Comparison of ENCODE assay signal across 36 cellular contexts in the genomic region with DNA sequence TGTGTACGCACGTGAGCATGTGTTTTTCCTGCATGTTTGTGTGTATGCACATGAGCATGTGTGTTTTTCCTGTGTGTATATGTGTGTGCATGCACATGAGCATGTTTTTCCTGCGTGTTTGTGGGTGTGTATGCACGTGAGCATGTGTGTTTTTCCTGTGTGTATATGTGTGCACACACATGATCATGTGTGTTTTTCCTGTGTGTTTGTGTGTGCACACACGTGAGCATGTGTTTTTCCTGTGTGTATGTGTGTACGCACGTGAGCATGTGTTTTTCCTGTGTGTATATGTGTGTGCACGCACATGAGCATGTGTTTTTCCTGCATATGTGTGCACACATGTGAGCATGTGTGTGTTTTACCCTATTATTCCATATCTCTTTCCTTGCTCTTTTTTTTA.
"Had no signal": no experiment of that assay in that cellular context is flagged by ENCODE, and none has a peak within 500 bp of the region (broad histone marks: within the 10 kb centered on the region; RNA-seq: fewer than 3 reads in every experiment).

No MANE protein-coding gene starts in this region.

- ATAC-seq: activated CD4-positive, CD25-positive, alpha-beta regulatory T cell treated with anti-CD3 and anti-CD28 coated beads, Interleukin-2, amount 50 U/mL, for 24 hours; effector memory CD8-positive, alpha-beta T cell; esophagus mucosa; heart left ventricle; left colon; natural killer cell; stimulated activated effector memory CD8-positive, alpha-beta T cell treated with anti-CD3 and anti-CD28 coated beads, Interleukin-12 subunit alpha, Interleukin-12 subunit beta, amount 100 ng/mL, for 72 hours had no signal

- H3K27ac Mint-ChIP-seq: activated naive CD4-positive, alpha-beta T cell treated with anti-CD3 and anti-CD28 coated beads for 36 hours; activated naive CD8-positive, alpha-beta T cell treated with anti-CD3 and anti-CD28 coated beads for 36 hours; activated T-helper 1 cell treated with anti-CD3 and anti-CD28 coated beads, Interleukin-12 subunit alpha, Interleukin-12 subunit beta, Interleukin-2, Interleukin-4 antibody, amounts not matched to agents 30 ng/mL and 10 ng/mL and 1 ng/mL, durations not matched to agents 14 hours and 24 hours and 36 hours; effector memory CD8-positive, alpha-beta T cell; progenitor cell of endocrine pancreas; stimulated activated effector memory CD8-positive, alpha-beta T cell treated with anti-CD3 and anti-CD28 coated beads, Interleukin-12 subunit alpha, Interleukin-12 subunit beta, amount 100 ng/mL, for 72 hours; stimulated activated naive CD8-positive, alpha-beta T cell treated with anti-CD3 and anti-CD28 coated beads, Interleukin-15, Interleukin-2, amounts not matched to agents 100 ng/mL and 50 ng/mL, for 24 hours; T-helper 1 cell treated with Interleukin-12 subunit alpha and Interleukin-12 subunit beta and Interleukin-4 antibody, amounts not matched to agents 30 μg/mL and 1 μg/mL, for 36 hours had no signal

- DNase-seq: activated CD4-positive, alpha-beta T cell treated with anti-CD3 and anti-CD28 coated beads for 48 hours; activated CD4-positive, alpha-beta T cell treated with anti-CD3 and anti-CD28 coated beads, Interleukin-2, amount 50 U/mL, for 48 hours; activated CD8-positive, alpha-beta memory T cell treated with anti-CD3 and anti-CD28 coated beads, Interleukin-2, amount 50 U/mL, for 4 hours; activated effector memory CD4-positive, alpha-beta T cell treated with anti-CD3 and anti-CD28 coated beads, Interleukin-2, amount 50 U/mL, for 16 hours; activated naive CD4-positive, alpha-beta T cell treated with anti-CD3 and anti-CD28 coated beads for 36 hours; activated naive CD8-positive, alpha-beta T cell treated with anti-CD3 and anti-CD28 coated beads for 36 hours; activated T-cell treated with anti-CD3 and anti-CD28 coated beads, Interleukin-2, amount 50 U/mL, for 1 hour; adrenal gland; dorsolateral prefrontal cortex; effector memory CD8-positive, alpha-beta T cell; foreskin fibroblast; heart left ventricle; hypothalamus; immature natural killer cell; kidney; left colon; natural killer cell; retina; sigmoid colon; small intestine; stimulated activated CD4-positive, alpha-beta T cell treated with anti-CD3 and anti-CD28 coated beads, Interleukin-4, amount 100 ng/mL, for 24 hours; substantia nigra; T-helper 9 cell; upper lobe of left lung had no signal

- H3K9me3 ChIP-seq: adrenal gland, ascending aorta, heart left ventricle, sigmoid colon, upper lobe of left lung, vagina had no signal

- H3K4me3 Mint-ChIP-seq: activated naive CD4-positive, alpha-beta T cell treated with anti-CD3 and anti-CD28 coated beads for 36 hours; activated naive CD8-positive, alpha-beta T cell treated with anti-CD3 and anti-CD28 coated beads for 36 hours; activated T-helper 1 cell treated with anti-CD3 and anti-CD28 coated beads, Interleukin-12 subunit alpha, Interleukin-12 subunit beta, Interleukin-2, Interleukin-4 antibody, amounts not matched to agents 30 ng/mL and 10 ng/mL and 1 ng/mL, durations not matched to agents 14 hours and 24 hours and 36 hours; brain; effector memory CD8-positive, alpha-beta T cell; immature natural killer cell; natural killer cell; stimulated activated effector memory CD8-positive, alpha-beta T cell treated with anti-CD3 and anti-CD28 coated beads, Interleukin-12 subunit alpha, Interleukin-12 subunit beta, amount 100 ng/mL, for 72 hours; stimulated activated naive CD8-positive, alpha-beta T cell treated with anti-CD3 and anti-CD28 coated beads, Interleukin-15, Interleukin-2, amounts not matched to agents 100 ng/mL and 50 ng/mL, for 24 hours; T-helper 1 cell treated with Interleukin-12 subunit alpha and Interleukin-12 subunit beta and Interleukin-4 antibody, amounts not matched to agents 30 μg/mL and 1 μg/mL, for 36 hours had no signal

- H3K27me3 Mint-ChIP-seq: activated naive CD8-positive, alpha-beta T cell treated with anti-CD3 and anti-CD28 coated beads for 36 hours; brain; progenitor cell of endocrine pancreas; stimulated activated naive CD8-positive, alpha-beta T cell treated with anti-CD3 and anti-CD28 coated beads, Interleukin-15, Interleukin-2, amounts not matched to agents 100 ng/mL and 50 ng/mL, for 24 hours had no signal

- H3K4me1 ChIP-seq: vagina had no signal

- H3K9me3 Mint-ChIP-seq: activated naive CD4-positive, alpha-beta T cell treated with anti-CD3 and anti-CD28 coated beads for 36 hours; activated naive CD8-positive, alpha-beta T cell treated with anti-CD3 and anti-CD28 coated beads for 36 hours; activated T-helper 1 cell treated with anti-CD3 and anti-CD28 coated beads, Interleukin-12 subunit alpha, Interleukin-12 subunit beta, Interleukin-2, Interleukin-4 antibody, amounts not matched to agents 30 ng/mL and 10 ng/mL and 1 ng/mL, durations not matched to agents 14 hours and 24 hours and 36 hours; immature natural killer cell; natural killer cell had no signal

- H3K4me1 Mint-ChIP-seq: activated naive CD8-positive, alpha-beta T cell treated with anti-CD3 and anti-CD28 coated beads for 36 hours; immature natural killer cell; stimulated activated effector memory CD8-positive, alpha-beta T cell treated with anti-CD3 and anti-CD28 coated beads, Interleukin-12 subunit alpha, Interleukin-12 subunit beta, amount 100 ng/mL, for 72 hours had no signal

- H3K27me3 ChIP-seq: adrenal gland, ascending aorta, dorsolateral prefrontal cortex, heart left ventricle, sigmoid colon, upper lobe of left lung, vagina had no signal

- H3K4me3 ChIP-seq: adrenal gland, ascending aorta, coronary artery, dorsolateral prefrontal cortex, heart left ventricle, sigmoid colon, upper lobe of left lung, vagina had no signal

- H3K36me3 Mint-ChIP-seq: activated naive CD8-positive, alpha-beta T cell treated with anti-CD3 and anti-CD28 coated beads for 36 hours; natural killer cell; stimulated activated effector memory CD8-positive, alpha-beta T cell treated with anti-CD3 and anti-CD28 coated beads, Interleukin-12 subunit alpha, Interleukin-12 subunit beta, amount 100 ng/mL, for 72 hours had no signal

- H3K27ac ChIP-seq: adrenal gland, ascending aorta, coronary artery, heart left ventricle, sigmoid colon, upper lobe of left lung, vagina, VCaP had no signal

- H3K36me3 ChIP-seq: adrenal gland had no signal
